ENCODE assay signal across 8 cellular contexts in genomic region chr5:65624570-65625555, GRCh38. TPM values are rescaled to one million over a fixed set of nuclear protein-coding genes. Genes with fewer than 3 reads are reported as not detected.
DNase-seq lines count a peak whose midpoint lies in the region; ATAC-seq and TF ChIP-seq lines count a peak whose summit lies in the region.

A gene with protein sequence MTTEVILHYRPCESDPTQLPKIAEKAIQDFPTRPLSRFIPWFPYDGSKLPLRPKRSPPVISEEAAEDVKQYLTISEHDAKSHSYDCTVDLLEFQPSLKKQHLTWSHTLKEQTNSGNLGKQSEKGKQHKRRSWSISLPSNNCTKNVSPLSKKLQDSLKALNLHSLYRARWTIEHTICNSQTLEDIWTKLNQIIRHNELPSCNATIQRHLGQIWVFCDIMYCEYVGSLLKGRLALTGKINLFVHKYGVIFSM (plus strand): TSS chr5:65625027. CDS start chr5:65629588, 4,561 bp downstream.
A gene with protein sequence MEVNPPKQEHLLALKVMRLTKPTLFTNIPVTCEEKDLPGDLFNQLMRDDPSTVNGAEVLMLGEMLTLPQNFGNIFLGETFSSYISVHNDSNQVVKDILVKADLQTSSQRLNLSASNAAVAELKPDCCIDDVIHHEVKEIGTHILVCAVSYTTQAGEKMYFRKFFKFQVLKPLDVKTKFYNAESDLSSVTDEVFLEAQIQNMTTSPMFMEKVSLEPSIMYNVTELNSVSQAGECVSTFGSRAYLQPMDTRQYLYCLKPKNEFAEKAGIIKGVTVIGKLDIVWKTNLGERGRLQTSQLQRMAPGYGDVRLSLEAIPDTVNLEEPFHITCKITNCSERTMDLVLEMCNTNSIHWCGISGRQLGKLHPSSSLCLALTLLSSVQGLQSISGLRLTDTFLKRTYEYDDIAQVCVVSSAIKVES (plus strand): TSS chr5:65625027. CDS start chr5:65625061, 34 bp downstream.

- H3K27ac Mint-ChIP-seq in CD4-positive, alpha-beta T cell: peak within 1 kb of the TSS; percentile 99
- peak within 1 kb of the TSS; percentile 94 for H3K27ac Mint-ChIP-seq in activated CD4-positive, alpha-beta memory T cell treated with anti-CD3 and anti-CD28 coated beads, Interleukin-2, amount 10 ng/mL, durations not matched to agents 7 days and 5 days

- H3K4me3 ChIP-seq in lung: peak within 1 kb of the TSS; percentile 85

- no peaks in the 10 kb centered on the region for H3K9me3 Mint-ChIP-seq in CD4-positive, alpha-beta T cell
- H3K9me3 Mint-ChIP-seq in activated CD4-positive, alpha-beta memory T cell treated with anti-CD3 and anti-CD28 coated beads, Interleukin-2, amount 10 ng/mL, durations not matched to agents 7 days and 5 days: no peaks in the 10 kb centered on the region

- CTCF ChIA-PET in CD4-positive, alpha-beta T cell (lab: Charles Lee): no interaction called here
- CTCF ChIA-PET in activated CD4-positive, alpha-beta memory T cell treated with anti-CD3 and anti-CD28 coated beads, Interleukin-2, amount 10 ng/mL, durations not matched to agents 7 days and 5 days (lab: Charles Lee): interaction anchor here (0.7 to 1.5 kb wide), 5 partner anchors 62 to 547 kb away, joined by 3 to 11 read pairs (median 5); partner anchors contain the start of genes CENPK, NLN, PPWD1 and SGTB

- H3K36me3 ChIP-seq in lung (ENCODE audit: control insufficient read depth in 2 of 2, insufficient read depth in 2 of 2, low read length in 2 of 2): peaks cover 0 to 2% of the 10 kb centered on the region in 2 donors

- peaks cover 63% of the 10 kb centered on the region for H3K4me1 Mint-ChIP-seq in CD4-positive, alpha-beta T cell (ENCODE audit: low read depth)
- peaks cover 44% of the 10 kb centered on the region for H3K4me1 Mint-ChIP-seq in activated CD4-positive, alpha-beta memory T cell treated with anti-CD3 and anti-CD28 coated beads, Interleukin-2, amount 10 ng/mL, durations not matched to agents 7 days and 5 days

- no peaks in the 10 kb centered on the region for H3K27me3 Mint-ChIP-seq in CD4-positive, alpha-beta T cell
- H3K27me3 Mint-ChIP-seq in activated CD4-positive, alpha-beta memory T cell treated with anti-CD3 and anti-CD28 coated beads, Interleukin-2, amount 10 ng/mL, durations not matched to agents 7 days and 5 days: no peaks in the 10 kb centered on the region

- H3K27ac ChIP-seq in CD4-positive, alpha-beta T cell (ENCODE audit: low read depth, low read length): peak within 1 kb of the TSS; percentile 87
- peak within 1 kb of the TSS; percentile 84 to 94 for H3K27ac ChIP-seq in lung (ENCODE audit: low read depth in 1 of 2, low read length in 1 of 2)

- peaks cover 2 to 17% of the 10 kb centered on the region in 2 donors for H3K4me1 ChIP-seq in lung (ENCODE audit: control insufficient read depth in 2 of 2, insufficient read depth in 2 of 2, low read length in 2 of 2)

- 0% methylated on average over 36 of the region's 36 CpGs for WGBS in lung, 2 donors

- POLR2A ChIA-PET in CD4-positive, alpha-beta T cell (lab: Charles Lee): interaction anchor here (0.8 to 3.8 kb wide), 11 partner anchors 19 to 519 kb away, joined by 3 to 72 read pairs (median 6); partner anchors contain the start of genes CENPK, ERBIN, NLN and PPWD1
- POLR2A ChIA-PET in activated CD4-positive, alpha-beta memory T cell treated with anti-CD3 and anti-CD28 coated beads, Interleukin-2, amount 10 ng/mL, durations not matched to agents 7 days and 5 days (lab: Charles Lee): interaction anchor here (0.6 to 4.4 kb wide), 11 partner anchors 13 to 1019 kb away, joined by 3 to 107 read pairs (median 4); partner anchors contain the start of genes CENPK, NLN, PPWD1 and SGTB

- H3K36me3 Mint-ChIP-seq in CD4-positive, alpha-beta T cell (ENCODE audit: low read depth): peaks cover 55% of the 10 kb centered on the region
- H3K36me3 Mint-ChIP-seq in activated CD4-positive, alpha-beta memory T cell treated with anti-CD3 and anti-CD28 coated beads, Interleukin-2, amount 10 ng/mL, durations not matched to agents 7 days and 5 days (ENCODE audit: low read depth): peaks cover 15% of the 10 kb centered on the region

- DNase-seq in CD4-positive, alpha-beta T cell: peak; percentile 67 to 85 (median 74)
- peak; percentile 92 for DNase-seq in NCI-H82 (lab: John Stamatoyannopoulos, UW)
- peak; percentile 86 for DNase-seq in activated CD4-positive, alpha-beta memory T cell treated with anti-CD3 and anti-CD28 coated beads, Interleukin-2, amount 10 ng/mL, durations not matched to agents 7 days and 5 days
- peak; percentile 80 for DNase-seq in effector CD8-positive, alpha-beta T cell (lab: John Stamatoyannopoulos, UW)
- DNase-seq in lung (ENCODE audit: low spot score): peak; percentile 88
- peak; percentile 57 to 76 (median 71) for DNase-seq in stimulated activated CD4-positive, alpha-beta T cell treated with anti-CD3 and anti-CD28 coated beads, TNF-alpha, amount 100 ng/mL, for 24 hours (ENCODE audit: low read depth in 3 of 3)

- TF ChIP-seq CTCF in CD4-positive, alpha-beta T cell (IDR thresholded peaks at IDR 0.05): peak; percentile 29
- TF ChIP-seq CTCF in lung (IDR thresholded peaks at IDR 0.05; ENCODE audit: control extremely low read depth, extremely low read depth): no peak

- H3K4me3 Mint-ChIP-seq in CD4-positive, alpha-beta T cell: peak within 1 kb of the TSS; percentile 99
- peak within 1 kb of the TSS; percentile 92 for H3K4me3 Mint-ChIP-seq in activated CD4-positive, alpha-beta memory T cell treated with anti-CD3 and anti-CD28 coated beads, Interleukin-2, amount 10 ng/mL, durations not matched to agents 7 days and 5 days

- ATAC-seq in CD4-positive, alpha-beta T cell (ENCODE audit: poor library complexity): peak; percentile 72
- peak; percentile 78 for ATAC-seq in GM19438 (IDR thresholded peaks at IDR 0.05; ENCODE audit: low read depth, unreplicated experiment)
- ATAC-seq in HG03575 (IDR thresholded peaks at IDR 0.05; ENCODE audit: extremely low read depth, insufficient number of reproducible peaks, low FRiP score, unreplicated experiment): peak; percentile 31
- peak; percentile 91 for ATAC-seq in lung (ENCODE audit: insufficient read depth, low FRiP score)

- intact Hi-C loops in CD4-positive, alpha-beta T cell (cut with DNase I, micrococcal nuclease): loop anchor here (1.0 to 5.0 kb wide), 5 partner anchors 62 to 517 kb away; partner anchors contain the start of genes CENPK (in 1 of the 2), NLN (in 1 of the 2), PPWD1 (in 1 of the 2) and SGTB (in 1 of the 2)

- no peaks in the 10 kb centered on the region for H3K9me3 ChIP-seq in CD4-positive, alpha-beta T cell (ENCODE audit: control insufficient read depth, low read length)
- no peaks in the 10 kb centered on the region for H3K9me3 ChIP-seq in lung (ENCODE audit: control insufficient read depth in 2 of 2, insufficient read depth in 1 of 2, low read length in 1 of 2)

- H3K27me3 ChIP-seq in CD4-positive, alpha-beta T cell (ENCODE audit: control insufficient read depth, insufficient read depth, low read length): no peaks in the 10 kb centered on the region
- H3K27me3 ChIP-seq in lung (ENCODE audit: control insufficient read depth, insufficient read depth): no peaks in the 10 kb centered on the region

RNA-seq across cellular contexts. Expression of the first gene that starts in this region (rescaled TPM):
- total RNA-seq in CD4-positive, alpha-beta T cell: 10 to 100 TPM; 11.5 to 11.7 TPM
- total RNA-seq in activated CD4-positive, alpha-beta memory T cell treated with anti-CD3 and anti-CD28 coated beads, Interleukin-2, amount 10 ng/mL, durations not matched to agents 7 days and 5 days: 1 to 10 TPM; 3.6 to 4.3 TPM
- total RNA-seq in lung: 1 to 10 TPM; 2.8 to 4.6 TPM
- 1 to 10 TPM; 2.2 to 3.5 TPM for polyA plus RNA-seq in lung

RNA-seq across cellular contexts. Expression of the second gene that starts in this region (rescaled TPM):
- total RNA-seq in CD4-positive, alpha-beta T cell: 10 to 100 TPM; 11.2 to 14.4 TPM
- 10 to 100 TPM; 21.2 to 23.3 TPM for total RNA-seq in activated CD4-positive, alpha-beta memory T cell treated with anti-CD3 and anti-CD28 coated beads, Interleukin-2, amount 10 ng/mL, durations not matched to agents 7 days and 5 days
- total RNA-seq in lung: 10 to 100 TPM; 19.0 to 42.0 TPM
- 10 to 100 TPM; 13.3 to 14.9 TPM for polyA plus RNA-seq in lung

Comparison
In these comparisons a context has a peak if more than half of its experiments do, and no peak if none do; other contexts are left out.
1. Peak in every context shown above with its lines: DNase-seq, ATAC-seq, H3K4me3 ChIP-seq and H3K27ac ChIP-seq.
2. ATAC-seq: peak in every context shown above with its lines; median percentile 91 in lung; 78 in GM19438; 72 in CD4-positive, alpha-beta T cell; 31 in HG03575.